In genomic region chr1:63813829-63814277, GRCh38 we compare ENCODE assay signal across 11 cellular contexts. TPM values are rescaled to one million over a fixed set of nuclear protein-coding genes. Genes with fewer than 3 reads are reported as not detected.
DNase-seq lines count a peak whose midpoint lies in the region; ATAC-seq and TF ChIP-seq lines count a peak whose summit lies in the region.
"Had no signal": no experiment of that assay in that cellular context is flagged by ENCODE, and none has a peak within 500 bp of the region (broad histone marks: within the 10 kb centered on the region; RNA-seq: fewer than 3 reads in every experiment).

No MANE protein-coding gene starts in this region.

- H3K27ac Mint-ChIP-seq in activated naive CD4-positive, alpha-beta T cell treated with anti-CD3 and anti-CD28 coated beads for 36 hours, result no peak overlapping the region
- no peak overlapping the region for H3K27ac Mint-ChIP-seq in neural progenitor cell

- H3K27me3 ChIP-seq in osteoblast (ENCODE audit: insufficient read depth, low read length), result no peaks in the 10 kb centered on the region
- no peaks in the 10 kb centered on the region for H3K27me3 ChIP-seq in neural progenitor cell

- H3K4me2 ChIP-seq in osteoblast (ENCODE audit: insufficient read depth, low read length) (peak overlapping the region; percentile 18), neural progenitor cell (no peak overlapping the region)

- H3K4me1 ChIP-seq in osteoblast (ENCODE audit: insufficient read depth, low read length) (peaks cover 35% of the 10 kb centered on the region), neural progenitor cell (peaks cover 16% of the 10 kb centered on the region)

- H3K36me3 ChIP-seq in osteoblast (ENCODE audit: insufficient read depth, low read length) (no peaks in the 10 kb centered on the region), neural progenitor cell (no peaks in the 10 kb centered on the region)

- no peak overlapping the region for H3K4me3 Mint-ChIP-seq in activated naive CD4-positive, alpha-beta T cell treated with anti-CD3 and anti-CD28 coated beads for 36 hours
- no peak overlapping the region for H3K4me3 Mint-ChIP-seq in neural progenitor cell

- H2AFZ ChIP-seq in osteoblast (ENCODE audit: low read length), result no peak overlapping the region
- H2AFZ ChIP-seq in neural progenitor cell (replicated peaks), result no peak overlapping the region

- H3K36me3 Mint-ChIP-seq in activated naive CD4-positive, alpha-beta T cell treated with anti-CD3 and anti-CD28 coated beads for 36 hours (ENCODE audit: low read depth), result no peaks in the 10 kb centered on the region
- peaks cover 18% of the 10 kb centered on the region for H3K36me3 Mint-ChIP-seq in neural progenitor cell

- DNase-seq in GM10266 (ENCODE audit: extremely low spot score) (peak; percentile 30), osteoblast (ENCODE audit: insufficient read length, low spot score, missing footprints) (no peak), NCI-H146 treated with DMSO at 0.1 percent for 48 hours (lab: John Stamatoyannopoulos, UW; ENCODE audit: unreplicated experiment) (no peak), neural progenitor cell (ENCODE audit: low spot score) (no peak)
- no peak for DNase-seq in activated naive CD4-positive, alpha-beta T cell treated with anti-CD3 and anti-CD28 coated beads for 36 hours
- DNase-seq: activated CD4-positive, alpha-beta T cell treated with anti-CD3 and anti-CD28 coated beads for 4 hours; Calu3; NCI-H774 had no signal

- H3K27ac ChIP-seq in cingulate gyrus (ENCODE audit: low read depth, low read length) (peak overlapping the region; percentile 10), osteoblast (ENCODE audit: low read depth, low read length) (peak overlapping the region; percentile 57), neural progenitor cell (no peak overlapping the region)

- H3K4me1 Mint-ChIP-seq in activated naive CD4-positive, alpha-beta T cell treated with anti-CD3 and anti-CD28 coated beads for 36 hours (ENCODE audit: low read depth), result no peaks in the 10 kb centered on the region
- peaks cover 25% of the 10 kb centered on the region for H3K4me1 Mint-ChIP-seq in neural progenitor cell

- H3K9me3 ChIP-seq in osteoblast (ENCODE audit: low read depth, low read length), result no peaks in the 10 kb centered on the region
- no peaks in the 10 kb centered on the region for H3K9me3 ChIP-seq in neural progenitor cell (ENCODE audit: low read depth)

- peaks cover 2% of the 10 kb centered on the region for H3K27me3 Mint-ChIP-seq in activated naive CD4-positive, alpha-beta T cell treated with anti-CD3 and anti-CD28 coated beads for 36 hours (ENCODE audit: low read depth)
- peaks cover 3% of the 10 kb centered on the region for H3K27me3 Mint-ChIP-seq in neural progenitor cell (ENCODE audit: insufficient read depth, low read depth)

- no peaks in the 10 kb centered on the region for H3F3A ChIP-seq in neural progenitor cell (ENCODE audit: low read depth)

- H3K9ac ChIP-seq in neural progenitor cell, result no peak overlapping the region

- TF ChIP-seq CTCF in GM10266 (IDR thresholded peaks at IDR 0.05; ENCODE audit: control insufficient read depth, insufficient read depth, low read depth, missing control alignments) (no peak), osteoblast (IDR thresholded peaks at IDR 0.05; ENCODE audit: extremely low read depth, low read depth, low read length) (no peak), neural progenitor cell (IDR thresholded peaks at IDR 0.05) (no peak)

- H4K20me1 ChIP-seq in osteoblast (ENCODE audit: insufficient read depth, low read length) (peaks cover 59% of the 10 kb centered on the region), neural progenitor cell (ENCODE audit: low read depth) (peaks cover 5% of the 10 kb centered on the region)

- intact Hi-C loops in activated naive CD4-positive, alpha-beta T cell treated with anti-CD3 and anti-CD28 coated beads for 36 hours (cut with micrococcal nuclease), result no loop called here

- CTCF ChIA-PET in activated naive CD4-positive, alpha-beta T cell treated with anti-CD3 and anti-CD28 coated beads for 36 hours (lab: Charles Lee), result interaction anchor here (1.3 kb wide), 1 partner anchor 16 kb away, joined by 4 read pairs; no protein-coding TSS in a partner anchor

- H3K9me3 Mint-ChIP-seq in activated naive CD4-positive, alpha-beta T cell treated with anti-CD3 and anti-CD28 coated beads for 36 hours, result peaks cover 2% of the 10 kb centered on the region
- peaks cover 27% of the 10 kb centered on the region for H3K9me3 Mint-ChIP-seq in neural progenitor cell

- H3K4me3 ChIP-seq in osteoblast (ENCODE audit: insufficient read depth, low read length) (no peak overlapping the region), neural progenitor cell (no peak overlapping the region)

- peaks cover 84% of the 10 kb centered on the region for H3K79me2 ChIP-seq in osteoblast (ENCODE audit: insufficient read depth, low read length)
- peaks cover 100% of the 10 kb centered on the region for H3K79me2 ChIP-seq in neural progenitor cell (ENCODE audit: low read depth)

- ATAC-seq in HG03354 (IDR thresholded peaks at IDR 0.05; ENCODE audit: poor library complexity, severe bottlenecking, unreplicated experiment) (peak; percentile 51), HG03457 (IDR thresholded peaks at IDR 0.05; ENCODE audit: unreplicated experiment) (no peak)

RNA-seq across cellular contexts. Expression of gene ROR1, which starts 40.0 kb away (rescaled TPM):
- total RNA-seq in osteoblast (46.9 and 52.5 TPM in 2 replicates), neural progenitor cell (ENCODE audit: low replicate concordance) (30.3 and 32.0 TPM in 2 replicates)
- total RNA-seq in activated naive CD4-positive, alpha-beta T cell treated with anti-CD3 and anti-CD28 coated beads for 36 hours, result under 1 TPM; 0.10 to 0.14 TPM

Comparison
In these comparisons a context has a peak if more than half of its experiments do, and no peak if none do; other contexts are left out.
1. RNA of gene ROR1, which starts 40.0 kb away (total RNA-seq): 46.9 to 52.5 TPM in osteoblast and 30.3 to 32.0 TPM in neural progenitor cell; 0.10 to 0.14 TPM in activated naive CD4-positive, alpha-beta T cell treated with anti-CD3 and anti-CD28 coated beads for 36 hours; every median in the first group is over 10 times any median in the second.